Comparison of ENCODE assay signal across 10 cellular contexts in the genomic region with DNA sequence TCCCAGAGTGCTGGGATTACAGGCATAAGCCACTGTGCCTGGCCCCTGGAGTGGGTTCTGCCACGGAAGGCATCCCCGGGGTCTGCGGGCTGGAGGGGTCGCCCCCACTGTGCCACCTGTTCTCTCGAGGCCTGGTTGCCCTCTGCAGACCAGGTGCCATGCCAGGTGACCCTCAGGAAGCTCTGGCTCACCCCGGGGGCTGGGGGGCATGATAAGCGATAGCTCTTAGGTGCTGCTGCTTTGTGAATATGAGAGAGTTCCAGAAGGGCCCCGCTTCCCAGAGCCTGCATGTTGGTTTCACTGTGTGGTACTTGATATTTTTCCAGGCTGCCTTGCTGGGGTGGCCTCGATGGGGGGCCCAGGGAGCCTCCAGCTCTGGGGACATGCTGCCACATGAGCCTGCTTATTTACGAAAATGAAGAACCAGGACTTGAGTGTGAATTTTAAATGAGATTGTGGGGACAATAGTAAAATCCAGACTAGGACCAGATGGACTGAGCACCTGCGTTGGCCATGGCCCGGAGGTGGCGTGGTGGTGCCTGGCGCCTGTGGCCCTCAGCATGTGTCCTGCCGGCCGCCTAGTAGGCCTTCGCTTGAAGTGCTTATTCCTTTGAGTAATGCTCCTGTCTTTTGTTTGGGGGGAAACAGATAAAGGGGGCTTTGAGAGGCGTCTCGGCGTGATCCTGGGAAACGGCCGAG. TPM values are rescaled to one million over a fixed set of nuclear protein-coding genes. Genes with fewer than 3 reads are reported as not detected.
A peak's percentile ranks its signal among the peaks of the same experiment; 100 is the strongest.
DNase-seq lines count a peak whose midpoint lies in the region; ATAC-seq, FAIRE-seq and TF ChIP-seq lines count a peak whose summit lies in the region.
"Had no signal": no experiment of that assay in that cellular context is flagged by ENCODE, and none has a peak within 500 bp of the region (broad histone marks: within the 10 kb centered on the region; RNA-seq: fewer than 3 reads in every experiment).

No MANE protein-coding gene starts in this region.

- intact Hi-C loops in thyroid gland (cut with DNase I) = loop anchor here (5.0 kb wide), 1 partner anchor 37 kb away; no protein-coding TSS in a partner anchor

- 90 to 91% methylated on average over 18 to 21 of the region's 22 CpGs for WGBS in thyroid gland, 2 donors

- no peak for TF ChIP-seq POLR2A in thyroid gland (IDR thresholded peaks at IDR 0.05)

- H3K27ac ChIP-seq in brain microvascular endothelial cell = peak overlapping the region; percentile 54
- H3K27ac ChIP-seq in thyroid gland = peak overlapping the region; percentile 75 to 84 (median 78)

- H3K27me3 ChIP-seq in brain microvascular endothelial cell (replicated peaks) = no peaks in the 10 kb centered on the region
- no peaks in the 10 kb centered on the region for H3K27me3 ChIP-seq in thyroid gland

- H3K27me3 Mint-ChIP-seq in activated CD4-positive, alpha-beta T cell treated with anti-CD3 and anti-CD28 coated beads, Interleukin-2, amount 10 ng/mL, durations not matched to agents 7 days and 5 days = no peaks in the 10 kb centered on the region
- no peaks in the 10 kb centered on the region for H3K27me3 Mint-ChIP-seq in mesothelial cell of epicardium (ENCODE audit: low read depth)

- peak overlapping the region; percentile 34 for H3K4me3 Mint-ChIP-seq in activated CD4-positive, alpha-beta T cell treated with anti-CD3 and anti-CD28 coated beads, Interleukin-2, amount 10 ng/mL, durations not matched to agents 7 days and 5 days
- H3K4me3 Mint-ChIP-seq in mesothelial cell of epicardium = no peak overlapping the region

- peaks cover 99 to 100% of the 10 kb centered on the region in 2 donors for H3K4me1 ChIP-seq in thyroid gland

- no peaks in the 10 kb centered on the region for H3K9me3 ChIP-seq in thyroid gland

- no peak for FAIRE-seq in GM19239 (lab: Jason Lieb, UNC)

- DNase-seq in activated CD4-positive, alpha-beta T cell treated with anti-CD3 and anti-CD28 coated beads, Interleukin-2, amount 10 ng/mL, durations not matched to agents 7 days and 5 days = no peak
- no peak for DNase-seq in activated CD4-positive, alpha-beta T cell treated with anti-CD3 and anti-CD28 coated beads, Interleukin-2, amount 50 U/mL, for 4 hours
- no peak for DNase-seq in brain microvascular endothelial cell
- DNase-seq in mesothelial cell of epicardium (ENCODE audit: low spot score in 2 of 2, unreplicated experiment in 2 of 2) = no peak
- DNase-seq in thyroid gland = no peak
- DNase-seq in EL = no peak
- DNase-seq in GM19239 (ENCODE audit: insufficient read length, low spot score) = no peak
- DNase-seq: GOT3, NCI-H2107 had no signal

- CTCF ChIA-PET in activated CD4-positive, alpha-beta T cell treated with anti-CD3 and anti-CD28 coated beads, Interleukin-2, amount 10 ng/mL, durations not matched to agents 7 days and 5 days (lab: Charles Lee) = interaction anchor here (2.8 to 2.9 kb wide), 3 partner anchors 20 to 147 kb away, joined by 7 to 15 read pairs (median 14); no protein-coding TSS in a partner anchor

- H3K36me3 Mint-ChIP-seq in activated CD4-positive, alpha-beta T cell treated with anti-CD3 and anti-CD28 coated beads, Interleukin-2, amount 10 ng/mL, durations not matched to agents 7 days and 5 days (ENCODE audit: low read depth) = peaks cover 39% of the 10 kb centered on the region
- H3K36me3 Mint-ChIP-seq in mesothelial cell of epicardium = peaks cover under 1% of the 10 kb centered on the region

- H3K27ac Mint-ChIP-seq in activated CD4-positive, alpha-beta T cell treated with anti-CD3 and anti-CD28 coated beads, Interleukin-2, amount 10 ng/mL, durations not matched to agents 7 days and 5 days = peak overlapping the region; percentile 85
- peak overlapping the region; percentile 77 for H3K27ac Mint-ChIP-seq in mesothelial cell of epicardium

- peaks cover 82% of the 10 kb centered on the region for H3K4me1 Mint-ChIP-seq in activated CD4-positive, alpha-beta T cell treated with anti-CD3 and anti-CD28 coated beads, Interleukin-2, amount 10 ng/mL, durations not matched to agents 7 days and 5 days
- peaks cover 69% of the 10 kb centered on the region for H3K4me1 Mint-ChIP-seq in mesothelial cell of epicardium

- H3K4me3 ChIP-seq in brain microvascular endothelial cell (ENCODE audit: low read depth, low read length) (no peak overlapping the region), thyroid gland (replicated peaks in 1 of 3) (no peak overlapping the region)

- H3K9me3 Mint-ChIP-seq in activated CD4-positive, alpha-beta T cell treated with anti-CD3 and anti-CD28 coated beads, Interleukin-2, amount 10 ng/mL, durations not matched to agents 7 days and 5 days = no peaks in the 10 kb centered on the region
- no peaks in the 10 kb centered on the region for H3K9me3 Mint-ChIP-seq in mesothelial cell of epicardium

- POLR2A ChIA-PET in activated CD4-positive, alpha-beta T cell treated with anti-CD3 and anti-CD28 coated beads, Interleukin-2, amount 10 ng/mL, durations not matched to agents 7 days and 5 days (lab: Charles Lee) = no interaction called here

- TF ChIP-seq CTCF in brain microvascular endothelial cell (IDR thresholded peaks at IDR 0.05; ENCODE audit: low read depth, low read length, missing control alignments) (no peak), mesothelial cell of epicardium (IDR thresholded peaks at IDR 0.05; ENCODE audit: unreplicated experiment) (no peak), thyroid gland (IDR thresholded peaks at IDR 0.05) (no peak)

- no peak for ATAC-seq in HG03159 (IDR thresholded peaks at IDR 0.05; ENCODE audit: unreplicated experiment)

- H3K36me3 ChIP-seq in brain microvascular endothelial cell (replicated peaks) (peaks cover under 1% of the 10 kb centered on the region), thyroid gland (no peaks in the 10 kb centered on the region)

- in situ Hi-C loops in brain microvascular endothelial cell (cut with HindIII; ENCODE audit: low pct_ligation_motif_present, low sequenced_read_pairs) = no loop called here

RNA-seq across cellular contexts. Expression of gene SKI, which starts 7.3 kb away (rescaled TPM):
- 10 to 100 TPM; 60.7 to 62.0 TPM for total RNA-seq in activated CD4-positive, alpha-beta T cell treated with anti-CD3 and anti-CD28 coated beads, Interleukin-2, amount 10 ng/mL, durations not matched to agents 7 days and 5 days
- total RNA-seq in mesothelial cell of epicardium = 105 to 110 TPM (median 105 TPM) in 3 replicates
- total RNA-seq in thyroid gland = 10 to 100 TPM; 31.4 to 59.6 (median 39.9) TPM

RNA-seq across cellular contexts. Expression of gene FAAP20, which starts 40.9 kb away (rescaled TPM):
- total RNA-seq in activated CD4-positive, alpha-beta T cell treated with anti-CD3 and anti-CD28 coated beads, Interleukin-2, amount 10 ng/mL, durations not matched to agents 7 days and 5 days = 10 to 100 TPM; 61.3 to 66.2 TPM
- 92.2 to 100 TPM (median 94.1 TPM) in 3 replicates for total RNA-seq in mesothelial cell of epicardium
- total RNA-seq in thyroid gland = 10 to 100 TPM; 42.2 to 82.2 (median 50.2) TPM
